In genomic region chr11:73167555-73167954, GRCh38 we compare ENCODE assay signal across 14 cellular contexts. TPM values are rescaled to one million over a fixed set of nuclear protein-coding genes. Genes with fewer than 3 reads are reported as not detected.
"Had no signal": no experiment of that assay in that cellular context is flagged by ENCODE, and none has a peak within 500 bp of the region (broad histone marks: within the 10 kb centered on the region; RNA-seq: fewer than 3 reads in every experiment).

No MANE protein-coding gene starts in this region.

- H3K36me3 Mint-ChIP-seq: stimulated activated effector memory CD8-positive, alpha-beta T cell treated with anti-CD3 and anti-CD28 coated beads, Interleukin-12 subunit alpha, Interleukin-12 subunit beta, amount 100 ng/mL, for 72 hours had no signal

- H3K4me1 ChIP-seq: ascending aorta, breast epithelium, esophagus squamous epithelium, thyroid gland, vagina had no signal

- H3K4me3 ChIP-seq: ascending aorta, breast epithelium, esophagus squamous epithelium, thyroid gland, vagina had no signal

- H3K27me3 Mint-ChIP-seq: activated T-helper 17 cell treated with anti-CD3 and anti-CD28 coated beads, Interleukin-2, amount 50 U/mL, for 72 hours had no signal

- H3K4me3 Mint-ChIP-seq: activated naive CD4-positive, alpha-beta T cell treated with anti-CD3 and anti-CD28 coated beads for 36 hours; activated naive CD8-positive, alpha-beta T cell treated with anti-CD3 and anti-CD28 coated beads, Interleukin-2, amount 50 U/mL, for 24 hours; activated T-helper 17 cell treated with anti-CD3 and anti-CD28 coated beads, Interleukin-2, amount 50 U/mL, for 72 hours; neural crest cell; stimulated activated effector memory CD8-positive, alpha-beta T cell treated with anti-CD3 and anti-CD28 coated beads, Interleukin-12 subunit alpha, Interleukin-12 subunit beta, amount 100 ng/mL, for 72 hours had no signal

- H3K4me1 Mint-ChIP-seq: activated T-helper 17 cell treated with anti-CD3 and anti-CD28 coated beads, Interleukin-2, amount 50 U/mL, for 72 hours had no signal

- H3K27ac Mint-ChIP-seq: activated naive CD4-positive, alpha-beta T cell treated with anti-CD3 and anti-CD28 coated beads for 36 hours; activated naive CD8-positive, alpha-beta T cell treated with anti-CD3 and anti-CD28 coated beads, Interleukin-2, amount 50 U/mL, for 24 hours; activated T-helper 17 cell treated with anti-CD3 and anti-CD28 coated beads, Interleukin-2, amount 50 U/mL, for 72 hours; stimulated activated effector memory CD8-positive, alpha-beta T cell treated with anti-CD3 and anti-CD28 coated beads, Interleukin-12 subunit alpha, Interleukin-12 subunit beta, amount 100 ng/mL, for 72 hours had no signal

- H3K36me3 ChIP-seq: ascending aorta, breast epithelium, esophagus squamous epithelium, thyroid gland, vagina had no signal

- DNase-seq: activated CD4-positive, alpha-beta T cell treated with anti-CD3 and anti-CD28 coated beads for 1 hour; activated CD4-positive, alpha-beta T cell treated with anti-CD3 and anti-CD28 coated beads, Interleukin-2, amount 50 U/mL, for 4 hours; activated naive CD4-positive, alpha-beta T cell treated with anti-CD3 and anti-CD28 coated beads for 36 hours; activated naive CD8-positive, alpha-beta T cell treated with anti-CD3 and anti-CD28 coated beads, Interleukin-2, amount 50 U/mL, for 24 hours; esophagus squamous epithelium; midbrain; thyroid gland had no signal

- H3K9me3 ChIP-seq: ascending aorta, breast epithelium, esophagus squamous epithelium, thyroid gland, vagina had no signal

- H3K9me3 Mint-ChIP-seq: activated naive CD4-positive, alpha-beta T cell treated with anti-CD3 and anti-CD28 coated beads for 36 hours; activated naive CD8-positive, alpha-beta T cell treated with anti-CD3 and anti-CD28 coated beads, Interleukin-2, amount 50 U/mL, for 24 hours; activated T-helper 17 cell treated with anti-CD3 and anti-CD28 coated beads, Interleukin-2, amount 50 U/mL, for 72 hours; neural crest cell; stimulated activated effector memory CD8-positive, alpha-beta T cell treated with anti-CD3 and anti-CD28 coated beads, Interleukin-12 subunit alpha, Interleukin-12 subunit beta, amount 100 ng/mL, for 72 hours had no signal

- H3K27ac ChIP-seq: ascending aorta, breast epithelium, thyroid gland, vagina had no signal

- ATAC-seq: activated naive CD8-positive, alpha-beta T cell treated with anti-CD3 and anti-CD28 coated beads, Interleukin-2, amount 50 U/mL, for 24 hours; activated T-helper 17 cell treated with anti-CD3 and anti-CD28 coated beads, Interleukin-2, amount 50 U/mL, for 72 hours; stimulated activated effector memory CD8-positive, alpha-beta T cell treated with anti-CD3 and anti-CD28 coated beads, Interleukin-12 subunit alpha, Interleukin-12 subunit beta, amount 100 ng/mL, for 72 hours had no signal

- H3K27me3 ChIP-seq: ascending aorta, breast epithelium, esophagus squamous epithelium, thyroid gland, vagina had no signal

RNA-seq across cellular contexts. Expression of gene P2RY2, which starts 50.5 kb away (rescaled TPM):
- total RNA-seq: activated naive CD4-positive, alpha-beta T cell treated with anti-CD3 and anti-CD28 coated beads for 36 hours; activated T-helper 17 cell treated with anti-CD3 and anti-CD28 coated beads, Interleukin-2, amount 50 U/mL, for 72 hours; T-helper 1 cell treated with Interleukin-12 subunit alpha and Interleukin-12 subunit beta and Interleukin-4 antibody, amounts not matched to agents 30 ng/mL and 1 ng/mL, for 36 hours had no signal
